1 cellular context compared by ENCODE assay signal in the genomic region with DNA sequence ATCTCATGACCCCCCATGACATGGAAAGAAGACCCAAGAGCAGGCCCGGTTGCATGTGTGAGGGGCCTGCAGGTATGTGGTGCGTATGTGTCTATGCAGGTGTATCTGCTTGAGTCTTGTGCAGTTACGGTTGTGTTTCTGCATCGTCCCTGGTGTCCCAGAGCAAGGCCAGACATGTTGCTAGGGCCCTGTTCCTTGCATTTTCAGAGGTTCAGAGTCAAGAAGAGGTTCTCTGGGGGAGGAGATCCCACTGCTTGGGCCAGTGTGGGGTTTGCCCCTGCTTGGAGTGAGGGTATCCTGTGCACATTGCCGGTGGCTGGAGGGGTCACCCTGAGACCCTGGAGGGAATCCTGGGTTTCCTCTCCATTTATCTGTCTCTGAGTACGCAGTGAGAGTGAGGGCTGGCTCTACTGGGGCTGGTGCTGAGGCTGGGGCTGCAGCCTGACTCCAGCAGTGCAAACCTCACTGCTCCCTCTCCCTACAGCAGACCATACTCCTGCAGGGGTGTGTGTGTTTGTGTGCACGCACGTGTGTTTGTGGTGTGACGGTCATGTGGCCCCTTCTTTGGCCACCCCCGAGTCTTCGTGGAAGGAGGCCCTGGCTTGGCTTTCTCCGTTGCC.
TF ChIP-seq lines count a peak whose summit lies in the region.

No MANE protein-coding gene starts in this region.

TF ChIP-seq in GM23338, 12 proteins besides CTCF, POLR2A, EP300 and RAD21 (continued from another document):
- TF ChIP-seq, protein P1, sequence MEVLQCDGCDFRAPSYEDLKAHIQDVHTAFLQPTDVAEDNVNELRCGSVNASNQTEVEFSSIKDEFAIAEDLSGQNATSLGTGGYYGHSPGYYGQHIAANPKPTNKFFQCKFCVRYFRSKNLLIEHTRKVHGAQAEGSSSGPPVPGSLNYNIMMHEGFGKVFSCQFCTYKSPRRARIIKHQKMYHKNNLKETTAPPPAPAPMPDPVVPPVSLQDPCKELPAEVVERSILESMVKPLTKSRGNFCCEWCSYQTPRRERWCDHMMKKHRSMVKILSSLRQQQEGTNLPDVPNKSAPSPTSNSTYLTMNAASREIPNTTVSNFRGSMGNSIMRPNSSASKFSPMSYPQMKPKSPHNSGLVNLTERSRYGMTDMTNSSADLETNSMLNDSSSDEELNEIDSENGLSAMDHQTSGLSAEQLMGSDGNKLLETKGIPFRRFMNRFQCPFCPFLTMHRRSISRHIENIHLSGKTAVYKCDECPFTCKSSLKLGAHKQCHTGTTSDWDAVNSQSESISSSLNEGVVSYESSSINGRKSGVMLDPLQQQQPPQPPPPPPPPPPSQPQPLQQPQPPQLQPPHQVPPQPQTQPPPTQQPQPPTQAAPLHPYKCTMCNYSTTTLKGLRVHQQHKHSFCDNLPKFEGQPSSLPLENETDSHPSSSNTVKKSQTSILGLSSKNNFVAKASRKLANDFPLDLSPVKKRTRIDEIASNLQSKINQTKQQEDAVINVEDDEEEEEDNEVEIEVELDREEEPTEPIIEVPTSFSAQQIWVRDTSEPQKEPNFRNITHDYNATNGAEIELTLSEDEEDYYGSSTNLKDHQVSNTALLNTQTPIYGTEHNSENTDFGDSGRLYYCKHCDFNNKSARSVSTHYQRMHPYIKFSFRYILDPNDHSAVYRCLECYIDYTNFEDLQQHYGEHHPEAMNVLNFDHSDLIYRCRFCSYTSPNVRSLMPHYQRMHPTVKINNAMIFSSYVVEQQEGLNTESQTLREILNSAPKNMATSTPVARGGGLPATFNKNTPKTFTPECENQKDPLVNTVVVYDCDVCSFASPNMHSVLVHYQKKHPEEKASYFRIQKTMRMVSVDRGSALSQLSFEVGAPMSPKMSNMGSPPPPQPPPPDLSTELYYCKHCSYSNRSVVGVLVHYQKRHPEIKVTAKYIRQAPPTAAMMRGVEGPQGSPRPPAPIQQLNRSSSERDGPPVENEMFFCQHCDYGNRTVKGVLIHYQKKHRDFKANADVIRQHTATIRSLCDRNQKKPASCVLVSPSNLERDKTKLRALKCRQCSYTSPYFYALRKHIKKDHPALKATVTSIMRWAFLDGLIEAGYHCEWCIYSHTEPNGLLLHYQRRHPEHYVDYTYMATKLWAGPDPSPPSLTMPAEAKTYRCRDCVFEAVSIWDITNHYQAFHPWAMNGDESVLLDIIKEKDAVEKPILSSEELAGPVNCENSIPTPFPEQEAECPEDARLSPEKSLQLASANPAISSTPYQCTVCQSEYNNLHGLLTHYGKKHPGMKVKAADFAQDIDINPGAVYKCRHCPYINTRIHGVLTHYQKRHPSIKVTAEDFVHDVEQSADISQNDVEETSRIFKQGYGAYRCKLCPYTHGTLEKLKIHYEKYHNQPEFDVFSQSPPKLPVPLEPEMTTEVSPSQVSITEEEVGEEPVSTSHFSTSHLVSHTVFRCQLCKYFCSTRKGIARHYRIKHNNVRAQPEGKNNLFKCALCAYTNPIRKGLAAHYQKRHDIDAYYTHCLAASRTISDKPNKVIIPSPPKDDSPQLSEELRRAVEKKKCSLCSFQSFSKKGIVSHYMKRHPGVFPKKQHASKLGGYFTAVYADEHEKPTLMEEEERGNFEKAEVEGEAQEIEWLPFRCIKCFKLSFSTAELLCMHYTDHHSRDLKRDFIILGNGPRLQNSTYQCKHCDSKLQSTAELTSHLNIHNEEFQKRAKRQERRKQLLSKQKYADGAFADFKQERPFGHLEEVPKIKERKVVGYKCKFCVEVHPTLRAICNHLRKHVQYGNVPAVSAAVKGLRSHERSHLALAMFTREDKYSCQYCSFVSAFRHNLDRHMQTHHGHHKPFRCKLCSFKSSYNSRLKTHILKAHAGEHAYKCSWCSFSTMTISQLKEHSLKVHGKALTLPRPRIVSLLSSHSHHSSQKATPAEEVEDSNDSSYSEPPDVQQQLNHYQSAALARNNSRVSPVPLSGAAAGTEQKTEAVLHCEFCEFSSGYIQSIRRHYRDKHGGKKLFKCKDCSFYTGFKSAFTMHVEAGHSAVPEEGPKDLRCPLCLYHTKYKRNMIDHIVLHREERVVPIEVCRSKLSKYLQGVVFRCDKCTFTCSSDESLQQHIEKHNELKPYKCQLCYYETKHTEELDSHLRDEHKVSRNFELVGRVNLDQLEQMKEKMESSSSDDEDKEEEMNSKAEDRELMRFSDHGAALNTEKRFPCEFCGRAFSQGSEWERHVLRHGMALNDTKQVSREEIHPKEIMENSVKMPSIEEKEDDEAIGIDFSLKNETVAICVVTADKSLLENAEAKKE (CRISPR knock-in tag; IDR thresholded peaks at IDR 0.05), result no peak
- TF ChIP-seq REST (IDR thresholded peaks at IDR 0.05; ENCODE audit: unreplicated experiment) (no peak), CREB1 (CRISPR knock-in tag; IDR thresholded peaks at IDR 0.05; ENCODE audit: low read depth) (no peak)
